ENCODE assay signal across 17 cellular contexts in genomic region chr20:3509064-3509463, GRCh38. TPM values are rescaled to one million over a fixed set of nuclear protein-coding genes. Genes with fewer than 3 reads are reported as not detected.
DNase-seq lines count a peak whose midpoint lies in the region; ATAC-seq and TF ChIP-seq lines count a peak whose summit lies in the region.
"Had no signal": no experiment of that assay in that cellular context is flagged by ENCODE, and none has a peak within 500 bp of the region (broad histone marks: within the 10 kb centered on the region; RNA-seq: fewer than 3 reads in every experiment).

No MANE protein-coding gene starts in this region.

- H3K27me3 Mint-ChIP-seq in activated T-cell treated with anti-CD3 and anti-CD28 coated beads, Interleukin-2, amount 50 U/mL, for 72 hours (ENCODE audit: low read depth), result no peaks in the 10 kb centered on the region
- H3K27me3 Mint-ChIP-seq in progenitor cell of endocrine pancreas, result no peaks in the 10 kb centered on the region

- peak; percentile 86 to 95 for ATAC-seq in activated T-cell treated with anti-CD3 and anti-CD28 coated beads, Interleukin-2, amount 50 U/mL, for 72 hours (replicated peaks in 1 of 2)
- no peak for ATAC-seq in GM18511 (IDR thresholded peaks at IDR 0.05; ENCODE audit: unreplicated experiment)
- ATAC-seq: CD8-positive, alpha-beta T cell; HCT116 had no signal

- peaks cover 0 to 2% of the 10 kb centered on the region in 2 donors for H3K9me3 Mint-ChIP-seq in activated T-cell treated with anti-CD3 and anti-CD28 coated beads, Interleukin-2, amount 50 U/mL, for 72 hours
- H3K9me3 Mint-ChIP-seq in progenitor cell of endocrine pancreas (ENCODE audit: low read depth), result peaks cover 15% of the 10 kb centered on the region
- H3K9me3 Mint-ChIP-seq: CD8-positive, alpha-beta T cell had no signal

- H3K36me3 Mint-ChIP-seq in activated T-cell treated with anti-CD3 and anti-CD28 coated beads, Interleukin-2, amount 50 U/mL, for 72 hours (ENCODE audit: insufficient read depth in 2 of 2), result peaks cover under 1 to 2% of the 10 kb centered on the region in 2 donors
- H3K36me3 Mint-ChIP-seq in progenitor cell of endocrine pancreas (ENCODE audit: insufficient read depth), result peaks cover 15% of the 10 kb centered on the region

- DNase-seq in activated T-cell treated with anti-CD3 and anti-CD28 coated beads, Interleukin-2, amount 50 U/mL, for 72 hours, result no peak
- no peak for DNase-seq in activated T-cell treated with anti-CD3 and anti-CD28 coated beads, Interleukin-2, amount 50 U/mL, for 48 hours
- peak; percentile 46 for DNase-seq in GM06990 (ENCODE audit: extremely low read depth, insufficient read length)
- no peak for DNase-seq in SK-N-MC (ENCODE audit: low read depth, low spot score)
- DNase-seq in progenitor cell of endocrine pancreas (ENCODE audit: low spot score, unreplicated experiment), result no peak
- DNase-seq in midbrain (lab: John Stamatoyannopoulos, UW), result no peak
- DNase-seq: BE2C; CD8-positive, alpha-beta T cell; COR-L47; DMS153; DMS79 treated with DMSO at 0.1 percent for 48 hours; EL; GM23248; IMR-90 had no signal

- H3K4me3 Mint-ChIP-seq in activated T-cell treated with anti-CD3 and anti-CD28 coated beads, Interleukin-2, amount 50 U/mL, for 72 hours, result no peak overlapping the region
- H3K4me3 Mint-ChIP-seq in progenitor cell of endocrine pancreas (ENCODE audit: low read depth), result no peak overlapping the region
- H3K4me3 Mint-ChIP-seq: CD8-positive, alpha-beta T cell had no signal

- peak overlapping the region; percentile 50; the same call in 1 of the 2 replicates for H3K27ac ChIP-seq in SK-N-MC
- H3K27ac ChIP-seq: C4-2B, GM23248 had no signal

- H3K36me3 ChIP-seq in GM06990 (ENCODE audit: control insufficient read depth, insufficient read depth, low read length) (no peaks in the 10 kb centered on the region), SK-N-MC (ENCODE audit: insufficient read depth, low read length) (no peaks in the 10 kb centered on the region)
- H3K36me3 ChIP-seq: BE2C had no signal

- peaks cover 9% of the 10 kb centered on the region for H3K4me1 Mint-ChIP-seq in activated T-cell treated with anti-CD3 and anti-CD28 coated beads, Interleukin-2, amount 50 U/mL, for 72 hours (ENCODE audit: low read depth)
- peaks cover 21% of the 10 kb centered on the region for H3K4me1 Mint-ChIP-seq in progenitor cell of endocrine pancreas (ENCODE audit: low read depth)

- TF ChIP-seq CTCF in GM06990 (IDR thresholded peaks at IDR 0.05; ENCODE audit: insufficient read depth, low read length, poor library complexity, severe bottlenecking), result no peak
- TF ChIP-seq CTCF in progenitor cell of endocrine pancreas (IDR thresholded peaks at IDR 0.05; ENCODE audit: unreplicated experiment), result no peak

- no peak overlapping the region for H3K9ac ChIP-seq in SK-N-MC (ENCODE audit: insufficient read length)
- H3K9ac ChIP-seq: GM23248 had no signal

- no peak overlapping the region for H3K27ac Mint-ChIP-seq in activated T-cell treated with anti-CD3 and anti-CD28 coated beads, Interleukin-2, amount 50 U/mL, for 72 hours
- H3K27ac Mint-ChIP-seq in progenitor cell of endocrine pancreas, result peak overlapping the region; percentile 91
- H3K27ac Mint-ChIP-seq: CD8-positive, alpha-beta T cell had no signal

- no peak overlapping the region for H3K4me3 ChIP-seq in GM06990 (replicated peaks; ENCODE audit: low read depth, low read length)
- H3K4me3 ChIP-seq in SK-N-MC, result no peak overlapping the region
- H3K4me3 ChIP-seq: GM23248 had no signal

- H3K27me3 ChIP-seq in GM06990 (replicated peaks; ENCODE audit: control insufficient read depth, insufficient read depth, low read length), result no peaks in the 10 kb centered on the region
- H3K27me3 ChIP-seq: BE2C had no signal

- no peaks in the 10 kb centered on the region for H3K9me3 ChIP-seq in SK-N-MC (ENCODE audit: low read depth, low read length)
- H3K9me3 ChIP-seq: BE2C had no signal

RNA-seq across cellular contexts. Expression of gene ATRN, which starts 38.2 kb away (rescaled TPM):
- 10 to 100 TPM in 1 of 2 donors, 1 to 10 TPM in 1; 9.6 to 11.6 TPM for total RNA-seq in activated T-cell treated with anti-CD3 and anti-CD28 coated beads, Interleukin-2, amount 50 U/mL, for 72 hours
- 54.5 and 55.2 TPM in 2 replicates for total RNA-seq in progenitor cell of endocrine pancreas
